Comparison of ENCODE assay signal across 8 cellular contexts in the genomic region with DNA sequence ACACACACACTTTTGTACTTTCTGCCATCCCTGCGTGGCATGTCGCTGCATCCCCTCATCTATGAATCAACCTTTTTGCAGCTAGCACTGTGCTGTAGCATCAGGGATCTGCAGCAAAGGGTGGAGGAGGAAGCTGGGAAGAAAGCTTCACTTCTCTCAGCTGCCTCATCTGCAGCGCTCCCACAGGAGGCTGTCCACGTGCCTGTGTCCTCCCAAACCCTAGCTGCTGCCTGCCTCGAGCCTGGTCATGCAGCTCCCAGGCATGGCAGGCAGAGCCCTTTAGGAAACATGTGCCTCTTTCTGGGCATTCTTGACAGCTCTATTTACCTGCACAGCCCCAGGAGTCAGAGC.
DNase-seq lines count a peak whose midpoint lies in the region; ATAC-seq and TF ChIP-seq lines count a peak whose summit lies in the region.

No MANE protein-coding gene starts in this region.

- TF ChIP-seq POLR2A in breast epithelium (IDR thresholded peaks at IDR 0.05): no peak

- H3K4me1 ChIP-seq in breast epithelium (peaks cover 4 to 21% of the 10 kb centered on the region in 2 donors), lower lobe of right lung (peaks cover 82% of the 10 kb centered on the region), tibial artery (peaks cover 0 to 64% (median 39%) of the 10 kb centered on the region in 4 donors)

- DNase-seq in KBM-7 (peak; percentile 22), breast epithelium (ENCODE audit: low spot score in 2 of 2) (no peak), lower lobe of right lung (no peak), tibial artery (peak; percentile 60 to 84), NCI-H1105 (lab: John Stamatoyannopoulos, UW) (no peak)

- TF ChIP-seq CTCF in 22Rv1 (IDR thresholded peaks at IDR 0.05) (no peak), breast epithelium (IDR thresholded peaks at IDR 0.05) (no peak), lower lobe of right lung (IDR thresholded peaks at IDR 0.05) (no peak), tibial artery (IDR thresholded peaks at IDR 0.05) (no peak)

- H3K36me3 ChIP-seq in breast epithelium (no peaks in the 10 kb centered on the region), lower lobe of right lung (no peaks in the 10 kb centered on the region), tibial artery (no peaks in the 10 kb centered on the region)

- no peaks in the 10 kb centered on the region for H3K9me3 ChIP-seq in breast epithelium
- H3K9me3 ChIP-seq in lower lobe of right lung: no peaks in the 10 kb centered on the region
- no peaks in the 10 kb centered on the region for H3K9me3 ChIP-seq in tibial artery

- in situ Hi-C loops in KBM-7 (cut with MboI; ENCODE audit: low pct_unique_long_range_greater_than_20kb, low sequenced_read_pairs): no loop called here

- H3K4me3 ChIP-seq in breast epithelium (peak overlapping the region in 2 of 3 donors; percentile 16 to 33), lower lobe of right lung (no peak overlapping the region), tibial artery (peak overlapping the region; percentile 14 to 19)

- no peaks in the 10 kb centered on the region for H3K27me3 ChIP-seq in breast epithelium
- H3K27me3 ChIP-seq in lower lobe of right lung (ENCODE audit: low read depth): no peaks in the 10 kb centered on the region
- H3K27me3 ChIP-seq in tibial artery: no peaks in the 10 kb centered on the region

- peak overlapping the region; percentile 95 for H3K27ac ChIP-seq in 22Rv1
- peak overlapping the region; percentile 85 to 94 for H3K27ac ChIP-seq in breast epithelium
- peak overlapping the region; percentile 81 for H3K27ac ChIP-seq in lower lobe of right lung
- H3K27ac ChIP-seq in tibial artery: peak overlapping the region; percentile 79 to 82

- intact Hi-C loops in breast epithelium (cut with DNase I; ENCODE audit: low total_unique reads) (no loop called here), lower lobe of right lung (cut with DNase I) (no loop called here), tibial artery (cut with DNase I; ENCODE audit: low total_unique reads) (no loop called here)

- peak; percentile 33 to 49 for ATAC-seq in lower lobe of right lung
- ATAC-seq in HG02840 (IDR thresholded peaks at IDR 0.05; ENCODE audit: low FRiP score, unreplicated experiment): no peak
- no peak for ATAC-seq in GM18520 (IDR thresholded peaks at IDR 0.05; ENCODE audit: unreplicated experiment)

Comparison
In these comparisons a context has a peak if more than half of its experiments do, and no peak if none do; other contexts are left out.
1. DNase-seq: peak in KBM-7 (single experiment) and tibial artery (2 of 2); none in breast epithelium (0 of 2), lower lobe of right lung (single experiment) and NCI-H1105 (single experiment).
2. ATAC-seq: peak in lower lobe of right lung (2 of 2); none in HG02840 (single experiment) and GM18520 (single experiment).
3. Peak in every context shown above with its lines, with median percentiles within 50 percentile points of each other: H3K27ac ChIP-seq.